Comparison of ENCODE assay signal across 9 cellular contexts in genomic region chr11:111298466-111299110, GRCh38. TPM values are rescaled to one million over a fixed set of nuclear protein-coding genes. Genes with fewer than 3 reads are reported as not detected.
DNase-seq lines count a peak whose midpoint lies in the region; ATAC-seq lines count a peak whose summit lies in the region.
"Had no signal": no experiment of that assay in that cellular context is flagged by ENCODE, and none has a peak within 500 bp of the region (broad histone marks: within the 10 kb centered on the region; RNA-seq: fewer than 3 reads in every experiment).

TSS of gene POU2AF3 (plus strand) at chr11:111298546. CDS start at chr11:111298582, 36 bp downstream.

- no peak for ATAC-seq in activated T-helper 17 cell treated with anti-CD3 and anti-CD28 coated beads, Interleukin-2, amount 50 U/mL, for 72 hours (replicated peaks)

- no peaks in the 10 kb centered on the region for H3K36me3 Mint-ChIP-seq in activated T-cell treated with anti-CD3 and anti-CD28 coated beads, Interleukin-2, amount 50 U/mL, for 24 hours (ENCODE audit: low read depth)
- no peaks in the 10 kb centered on the region for H3K36me3 Mint-ChIP-seq in activated T-helper 17 cell treated with anti-CD3 and anti-CD28 coated beads, Interleukin-2, amount 50 U/mL, for 72 hours (ENCODE audit: low read depth)

- H3K9ac ChIP-seq in stomach smooth muscle (ENCODE audit: low read length in 2 of 2), result peak within 1 kb of the TSS; percentile 75 to 78

- no peaks in the 10 kb centered on the region for H3K9me3 Mint-ChIP-seq in activated T-cell treated with anti-CD3 and anti-CD28 coated beads, Interleukin-2, amount 50 U/mL, for 24 hours
- H3K9me3 Mint-ChIP-seq in activated T-helper 17 cell treated with anti-CD3 and anti-CD28 coated beads, Interleukin-2, amount 50 U/mL, for 72 hours, result no peaks in the 10 kb centered on the region

- H3K36me3 ChIP-seq in stomach smooth muscle (ENCODE audit: control insufficient read depth in 2 of 2, insufficient read depth in 2 of 2, low read length in 2 of 2), result no peaks in the 10 kb centered on the region
- H3K36me3 ChIP-seq in effector memory CD4-positive, alpha-beta T cell (ENCODE audit: control insufficient read depth, insufficient read depth, low read length), result no peaks in the 10 kb centered on the region

- H3K27ac ChIP-seq in stomach smooth muscle (ENCODE audit: low read length), result peak within 1 kb of the TSS; percentile 73
- H3K27ac ChIP-seq in effector memory CD4-positive, alpha-beta T cell (ENCODE audit: insufficient read depth, low read length, poor library complexity, severe bottlenecking), result no peak within 1 kb of the TSS
- H3K27ac ChIP-seq: C4-2B had no signal

- no peak within 1 kb of the TSS for H3K27ac Mint-ChIP-seq in activated T-cell treated with anti-CD3 and anti-CD28 coated beads, Interleukin-2, amount 50 U/mL, for 24 hours
- H3K27ac Mint-ChIP-seq in activated T-helper 17 cell treated with anti-CD3 and anti-CD28 coated beads, Interleukin-2, amount 50 U/mL, for 72 hours, result no peak within 1 kb of the TSS

- peaks cover 10% of the 10 kb centered on the region for H3K4me1 ChIP-seq in stomach smooth muscle (ENCODE audit: control insufficient read depth, insufficient read depth, low read length)
- peaks cover 7% of the 10 kb centered on the region for H3K4me1 ChIP-seq in effector memory CD4-positive, alpha-beta T cell (ENCODE audit: control insufficient read depth, insufficient read depth, low read length, poor library complexity, severe bottlenecking)

- H3K4me1 Mint-ChIP-seq in activated T-cell treated with anti-CD3 and anti-CD28 coated beads, Interleukin-2, amount 50 U/mL, for 24 hours (ENCODE audit: low read depth), result peaks cover 6% of the 10 kb centered on the region
- H3K4me1 Mint-ChIP-seq in activated T-helper 17 cell treated with anti-CD3 and anti-CD28 coated beads, Interleukin-2, amount 50 U/mL, for 72 hours, result no peaks in the 10 kb centered on the region

- peak within 1 kb of the TSS; percentile 24 for H3K4me3 Mint-ChIP-seq in activated T-cell treated with anti-CD3 and anti-CD28 coated beads, Interleukin-2, amount 50 U/mL, for 24 hours
- H3K4me3 Mint-ChIP-seq in activated T-helper 17 cell treated with anti-CD3 and anti-CD28 coated beads, Interleukin-2, amount 50 U/mL, for 72 hours, result peak within 1 kb of the TSS; percentile 17

- H3K4me3 ChIP-seq in stomach smooth muscle (ENCODE audit: low read length in 2 of 2), result peak within 1 kb of the TSS; percentile 69 to 80
- no peak within 1 kb of the TSS for H3K4me3 ChIP-seq in effector memory CD4-positive, alpha-beta T cell (ENCODE audit: insufficient read depth, low read depth, low read length, poor library complexity, severe bottlenecking)

- no peaks in the 10 kb centered on the region for H3K27me3 ChIP-seq in stomach smooth muscle (ENCODE audit: control insufficient read depth in 1 of 2, insufficient read depth in 2 of 2, low read length in 2 of 2)
- H3K27me3 ChIP-seq in effector memory CD4-positive, alpha-beta T cell (replicated peaks; ENCODE audit: control insufficient read depth, insufficient read depth, low read length, poor library complexity, severe bottlenecking), result peaks cover 3% of the 10 kb centered on the region

- DNase-seq in activated T-cell treated with anti-CD3 and anti-CD28 coated beads, Interleukin-2, amount 50 U/mL, for 24 hours, result no peak
- DNase-seq in activated T-cell treated with anti-CD3 and anti-CD28 coated beads, Interleukin-2, amount 50 U/mL, for 48 hours, result no peak
- peak; percentile 34 for DNase-seq in iPS-NIHi7 (ENCODE audit: extremely low spot score)
- DNase-seq in effector memory CD4-positive, alpha-beta T cell, result no peak
- DNase-seq in activated naive CD4-positive, alpha-beta T cell treated with anti-CD3 and anti-CD28 coated beads, Interleukin-2, amount 50 U/mL, for 16 hours, result no peak
- no peak for DNase-seq in activated gamma-delta T cell (lab: John Stamatoyannopoulos, UW)

- peaks cover 55% of the 10 kb centered on the region for H3K27me3 Mint-ChIP-seq in activated T-cell treated with anti-CD3 and anti-CD28 coated beads, Interleukin-2, amount 50 U/mL, for 24 hours
- peaks cover 39% of the 10 kb centered on the region for H3K27me3 Mint-ChIP-seq in activated T-helper 17 cell treated with anti-CD3 and anti-CD28 coated beads, Interleukin-2, amount 50 U/mL, for 72 hours

- no peaks in the 10 kb centered on the region for H3K9me3 ChIP-seq in stomach smooth muscle (ENCODE audit: control insufficient read depth in 2 of 2, low read length in 2 of 2)
- H3K9me3 ChIP-seq in effector memory CD4-positive, alpha-beta T cell (ENCODE audit: control insufficient read depth, low read length), result no peaks in the 10 kb centered on the region

RNA-seq across cellular contexts. Expression of gene POU2AF3, which starts in this region (rescaled TPM):
- total RNA-seq in activated T-helper 17 cell treated with anti-CD3 and anti-CD28 coated beads, Interleukin-2, amount 50 U/mL, for 72 hours, result not detected
